Comparison of ENCODE assay signal across 21 cellular contexts in the genomic region with DNA sequence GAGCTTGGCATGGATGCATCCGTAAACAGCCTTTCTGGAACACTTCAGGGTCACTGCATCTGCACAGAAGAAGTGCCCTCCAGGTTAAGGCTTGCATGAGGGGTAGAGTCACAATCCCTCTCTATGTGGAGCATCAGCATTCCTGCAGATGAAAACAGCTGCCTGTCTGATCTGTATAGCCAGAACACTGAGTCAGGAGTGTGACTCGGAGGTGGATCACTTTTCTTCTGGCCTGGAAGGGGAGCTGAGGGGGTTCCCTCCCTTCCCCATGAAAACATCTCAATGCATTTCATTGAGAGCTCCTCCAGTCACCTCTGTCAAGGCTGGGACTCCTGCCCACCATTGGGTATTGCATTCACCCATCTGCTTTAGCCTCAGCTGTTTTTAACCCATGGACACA.
DNase-seq lines count a peak whose midpoint lies in the region; ATAC-seq, FAIRE-seq and TF ChIP-seq lines count a peak whose summit lies in the region.
"Had no signal": no experiment of that assay in that cellular context is flagged by ENCODE, and none has a peak within 500 bp of the region (broad histone marks: within the 10 kb centered on the region; RNA-seq: fewer than 3 reads in every experiment).

No MANE protein-coding gene starts in this region.

- H3K36me3 ChIP-seq in bronchial epithelial cell (ENCODE audit: control insufficient read depth, insufficient read depth, low read length) = no peaks in the 10 kb centered on the region
- H3K36me3 ChIP-seq: adrenal gland, SJCRH30, upper lobe of left lung had no signal

- CTCF ChIA-PET in AG04450 (lab: Charles Lee) = interaction anchor here (0.6 to 2.6 kb wide), 3 partner anchors 69 to 171 kb away, joined by 3 to 9 read pairs (median 3); no protein-coding TSS in a partner anchor

- no peak for TF ChIP-seq CTCF in AG04450 (IDR thresholded peaks at IDR 0.05; ENCODE audit: low read depth, low read length)
- TF ChIP-seq CTCF in bronchial epithelial cell (IDR thresholded peaks at IDR 0.05; ENCODE audit: insufficient read depth, low read length, severe bottlenecking) = no peak

- peak overlapping the region; percentile 11 for H3K27ac ChIP-seq in AG04450 (ENCODE audit: low read depth, low read length)
- H3K27ac ChIP-seq: adrenal gland, SJCRH30, upper lobe of left lung had no signal

- H3K4me3 ChIP-seq in AG04450 (ENCODE audit: low read depth, low read length) (no peak overlapping the region), bronchial epithelial cell (ENCODE audit: low read depth, low read length) (no peak overlapping the region)
- H3K4me3 ChIP-seq: adrenal gland, SJCRH30, upper lobe of left lung had no signal

- POLR2A ChIA-PET in AG04450 (lab: Yijun Ruan, JAX) = interaction anchor here (0.6 kb wide), 1 partner anchor 129 kb away, joined by 3 read pairs; no protein-coding TSS in a partner anchor

- no peaks in the 10 kb centered on the region for H3K27me3 ChIP-seq in AG04450 (ENCODE audit: control insufficient read depth, insufficient read depth, low read length)
- H3K27me3 ChIP-seq in bronchial epithelial cell (ENCODE audit: control insufficient read depth, insufficient read depth, low read length) = no peaks in the 10 kb centered on the region
- H3K27me3 ChIP-seq: adrenal gland, SJCRH30, upper lobe of left lung had no signal

- FAIRE-seq in bronchial epithelial cell (lab: Jason Lieb, UNC) = no peak
- FAIRE-seq: HTR-8/SVneo had no signal

- DNase-seq in AG04450 (ENCODE audit: low read depth, low spot score) (no peak), LHCN-M2 (ENCODE audit: low read depth) (peak; percentile 73), bronchial epithelial cell (ENCODE audit: low read depth) (peak; percentile 85), kidney glomerular epithelial cell (lab: John Stamatoyannopoulos, UW) (peak; percentile 11), posterior cingulate gyrus (no peak), head of caudate nucleus (no peak), HuH-7.5 (ENCODE audit: low spot score) (no peak)
- DNase-seq: ACHN; adrenal gland; CD8-positive, alpha-beta memory T cell; endodermal cell; immature natural killer cell; mesendoderm; NCI-H187; NCI-H524 treated with DMSO at 0.1 percent for 48 hours; SJCRH30; stimulated activated naive CD4-positive, alpha-beta T cell; upper lobe of left lung had no signal

- intact Hi-C loops in posterior cingulate gyrus (cut with DNase I) = no loop called here
- intact Hi-C loops in head of caudate nucleus (cut with DNase I) = no loop called here

- no peak for ATAC-seq in HG03521 (IDR thresholded peaks at IDR 0.05; ENCODE audit: unreplicated experiment)
- ATAC-seq: activated CD4-positive, CD25-positive, alpha-beta regulatory T cell treated with anti-CD3 and anti-CD28 coated beads, Interleukin-2, amount 50 U/mL, for 24 hours had no signal

- no peaks in the 10 kb centered on the region for H3K9me3 ChIP-seq in AG04450 (ENCODE audit: control insufficient read depth, insufficient read depth, low read length)
- H3K9me3 ChIP-seq: SJCRH30, upper lobe of left lung had no signal

Comparison
In these comparisons a context has a peak if more than half of its experiments do, and no peak if none do; other contexts are left out.
1. DNase-seq: peak in LHCN-M2 (single experiment), bronchial epithelial cell (single experiment) and kidney glomerular epithelial cell (single experiment); none in AG04450 (single experiment), posterior cingulate gyrus (0 of 10), head of caudate nucleus (0 of 42) and HuH-7.5 (single experiment).